In the genomic region with DNA sequence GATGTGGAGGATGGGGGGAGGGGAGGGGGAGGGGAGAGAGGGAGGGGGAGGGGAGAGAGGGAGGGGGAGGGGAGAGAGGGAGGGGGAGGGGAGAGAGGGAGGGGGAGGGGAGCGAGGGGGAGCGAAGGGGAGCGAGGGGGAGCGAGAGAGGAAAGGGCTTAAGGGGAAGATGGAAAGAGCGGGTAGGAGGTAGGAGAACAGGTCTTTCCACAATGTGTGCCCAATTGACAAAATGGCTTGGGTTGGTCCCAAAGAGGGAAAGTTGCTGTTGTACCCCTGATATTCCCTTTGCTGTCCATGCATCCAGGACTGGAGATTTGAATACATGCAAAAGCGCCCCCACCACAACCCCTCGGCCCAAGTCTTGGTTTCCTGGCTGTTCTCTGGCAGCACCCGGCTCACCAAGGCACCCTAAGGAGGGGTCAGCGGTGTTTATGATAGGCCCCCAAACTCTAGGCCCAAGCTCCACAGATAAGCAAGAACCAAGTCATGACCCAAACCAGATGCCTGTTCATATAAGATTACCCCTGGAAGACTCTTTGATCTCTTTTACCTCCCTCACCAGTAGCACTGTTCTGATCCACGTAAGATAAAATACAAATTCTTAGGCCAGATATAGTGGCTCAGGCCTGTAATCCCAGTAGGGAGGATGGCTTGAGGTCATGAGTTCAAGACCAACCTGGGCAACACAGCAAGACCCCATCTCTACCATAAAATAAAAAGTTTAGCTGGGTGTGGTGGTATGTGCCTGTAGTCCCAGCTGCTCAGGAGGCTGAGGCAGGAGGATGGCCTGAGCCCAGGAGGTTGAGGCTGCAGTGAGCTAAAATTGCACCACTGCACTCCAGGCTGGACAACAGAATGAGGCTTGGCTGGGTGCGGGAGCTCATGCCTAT, we compare ENCODE assay signal across 19 cellular contexts.
DNase-seq lines count a peak whose midpoint lies in the region; ATAC-seq and TF ChIP-seq lines count a peak whose summit lies in the region.
"Had no signal": no experiment of that assay in that cellular context is flagged by ENCODE, and none has a peak within 500 bp of the region (broad histone marks: within the 10 kb centered on the region; RNA-seq: fewer than 3 reads in every experiment).

No MANE protein-coding gene starts in this region.

- H3K4me1 Mint-ChIP-seq in activated T-helper 2 cell treated with anti-CD3 and anti-CD28 coated beads, Interferon-gamma antibody, Interleukin-2, Interleukin-4, amounts not matched to agents 10 μg/mL and 5 μg/mL and 100 μg/mL, durations not matched to agents 14 hours and 24 hours and 36 hours (ENCODE audit: low read depth) = peaks cover 11% of the 10 kb centered on the region

- H3K4me2 ChIP-seq in osteoblast (ENCODE audit: insufficient read depth, low read length) = peak overlapping the region; percentile 69

- H3K36me3 Mint-ChIP-seq in activated T-helper 2 cell treated with anti-CD3 and anti-CD28 coated beads, Interferon-gamma antibody, Interleukin-2, Interleukin-4, amounts not matched to agents 10 μg/mL and 5 μg/mL and 100 μg/mL, durations not matched to agents 14 hours and 24 hours and 36 hours (ENCODE audit: low read depth) = no peaks in the 10 kb centered on the region
- H3K36me3 Mint-ChIP-seq: natural killer cell had no signal

- no peak overlapping the region for H3K27ac Mint-ChIP-seq in activated T-helper 2 cell treated with anti-CD3 and anti-CD28 coated beads, Interferon-gamma antibody, Interleukin-2, Interleukin-4, amounts not matched to agents 10 μg/mL and 5 μg/mL and 100 μg/mL, durations not matched to agents 14 hours and 24 hours and 36 hours
- H3K27ac Mint-ChIP-seq: activated CD4-positive, alpha-beta memory T cell treated with anti-CD3 and anti-CD28 coated beads, Interleukin-2, amount 10 ng/mL, durations not matched to agents 7 days and 5 days; activated naive CD8-positive, alpha-beta T cell treated with anti-CD3 and anti-CD28 coated beads, Interleukin-2, amount 50 U/mL, for 24 hours; natural killer cell had no signal

- POLR2A ChIA-PET in RWPE1 (lab: Yijun Ruan, JAX; ENCODE audit: low non-redundant PET) = no interaction called here

- H2AFZ ChIP-seq in osteoblast (ENCODE audit: low read length) = no peak overlapping the region

- H3K4me3 Mint-ChIP-seq in activated T-helper 2 cell treated with anti-CD3 and anti-CD28 coated beads, Interferon-gamma antibody, Interleukin-2, Interleukin-4, amounts not matched to agents 10 μg/mL and 5 μg/mL and 100 μg/mL, durations not matched to agents 14 hours and 24 hours and 36 hours (ENCODE audit: low read depth) = no peak overlapping the region
- H3K4me3 Mint-ChIP-seq: activated CD4-positive, alpha-beta memory T cell treated with anti-CD3 and anti-CD28 coated beads, Interleukin-2, amount 10 ng/mL, durations not matched to agents 7 days and 5 days; activated naive CD8-positive, alpha-beta T cell treated with anti-CD3 and anti-CD28 coated beads, Interleukin-2, amount 50 U/mL, for 24 hours; natural killer cell had no signal

- H3K79me2 ChIP-seq in osteoblast (ENCODE audit: insufficient read depth, low read length) = peaks cover 76% of the 10 kb centered on the region

- DNase-seq in DMS53 (lab: John Stamatoyannopoulos, UW) (peak; percentile 47), RWPE1 (ENCODE audit: low spot score) (peak; percentile 36), osteoblast (ENCODE audit: insufficient read length, low spot score, missing footprints) (no peak), activated gamma-delta T cell (lab: John Stamatoyannopoulos, UW) (no peak)
- no peak for DNase-seq in activated T-helper 2 cell treated with anti-CD3 and anti-CD28 coated beads, Interferon-gamma antibody, Interleukin-2, Interleukin-4, amounts not matched to agents 10 μg/mL and 5 μg/mL and 100 μg/mL, durations not matched to agents 14 hours and 24 hours and 36 hours (ENCODE audit: low spot score)
- DNase-seq: activated CD4-positive, alpha-beta memory T cell treated with anti-CD3 and anti-CD28 coated beads, Interleukin-2, amount 10 ng/mL, durations not matched to agents 7 days and 5 days; activated CD4-positive, CD25-positive, alpha-beta regulatory T cell treated with anti-CD3 and anti-CD28 coated beads, Interleukin-2, amount 50 U/mL, for 72 hours; activated naive CD8-positive, alpha-beta T cell treated with anti-CD3 and anti-CD28 coated beads, Interleukin-2, amount 50 U/mL, for 24 hours; left ventricle myocardium superior; natural killer cell; NCI-H1694; NCI-H2171 treated with DMSO at 0.1 percent for 48 hours; ovary; retina had no signal

- peak overlapping the region; percentile 35 for H3K27ac ChIP-seq in C4-2B
- peak overlapping the region; percentile 81 for H3K27ac ChIP-seq in RWPE1
- H3K27ac ChIP-seq in osteoblast (ENCODE audit: low read depth, low read length) = no peak overlapping the region
- H3K27ac ChIP-seq: ovary had no signal

- CTCF ChIA-PET in RWPE1 (lab: Yijun Ruan, JAX) = interaction anchor here (0.6 kb wide), 2 partner anchors 96 to 258 kb away, joined by 4 read pairs; no protein-coding TSS in a partner anchor

- no peaks in the 10 kb centered on the region for H3K36me3 ChIP-seq in osteoblast (ENCODE audit: insufficient read depth, low read length)
- H3K36me3 ChIP-seq: HAP-1, ovary, tibial nerve had no signal

- no peak for ATAC-seq in HG03135 (IDR thresholded peaks at IDR 0.05; ENCODE audit: unreplicated experiment)
- ATAC-seq: activated naive CD8-positive, alpha-beta T cell treated with anti-CD3 and anti-CD28 coated beads, Interleukin-2, amount 50 U/mL, for 24 hours; left ventricle myocardium superior; natural killer cell had no signal

- no peaks in the 10 kb centered on the region for H3K27me3 Mint-ChIP-seq in activated T-helper 2 cell treated with anti-CD3 and anti-CD28 coated beads, Interferon-gamma antibody, Interleukin-2, Interleukin-4, amounts not matched to agents 10 μg/mL and 5 μg/mL and 100 μg/mL, durations not matched to agents 14 hours and 24 hours and 36 hours (ENCODE audit: low read depth)
- H3K27me3 Mint-ChIP-seq: activated CD4-positive, alpha-beta memory T cell treated with anti-CD3 and anti-CD28 coated beads, Interleukin-2, amount 10 ng/mL, durations not matched to agents 7 days and 5 days; activated naive CD8-positive, alpha-beta T cell treated with anti-CD3 and anti-CD28 coated beads, Interleukin-2, amount 50 U/mL, for 24 hours had no signal

- H3K27me3 ChIP-seq in osteoblast (ENCODE audit: insufficient read depth, low read length) = no peaks in the 10 kb centered on the region
- H3K27me3 ChIP-seq: BLaER1 treated with 17β-estradiol and CSF1 and Interleukin-3, amounts not matched to agents 10 nM and 100 nM; ovary; tibial nerve had no signal

- no peaks in the 10 kb centered on the region for H3K9me3 Mint-ChIP-seq in activated T-helper 2 cell treated with anti-CD3 and anti-CD28 coated beads, Interferon-gamma antibody, Interleukin-2, Interleukin-4, amounts not matched to agents 10 μg/mL and 5 μg/mL and 100 μg/mL, durations not matched to agents 14 hours and 24 hours and 36 hours
- H3K9me3 Mint-ChIP-seq: activated naive CD8-positive, alpha-beta T cell treated with anti-CD3 and anti-CD28 coated beads, Interleukin-2, amount 50 U/mL, for 24 hours; natural killer cell had no signal

- intact Hi-C loops in activated T-helper 2 cell treated with anti-CD3 and anti-CD28 coated beads, Interferon-gamma antibody, Interleukin-2, Interleukin-4, amounts not matched to agents 10 μg/mL and 5 μg/mL and 100 μg/mL, durations not matched to agents 14 hours and 24 hours and 36 hours (cut with micrococcal nuclease) = no loop called here

- no peaks in the 10 kb centered on the region for H3K9me3 ChIP-seq in osteoblast (ENCODE audit: low read depth, low read length)
- H3K9me3 ChIP-seq: BLaER1 treated with 17β-estradiol and CSF1 and Interleukin-3, amounts not matched to agents 10 nM and 100 nM; HAP-1; ovary; tibial nerve had no signal

- H3K4me3 ChIP-seq in osteoblast (ENCODE audit: insufficient read depth, low read length) = no peak overlapping the region
- H3K4me3 ChIP-seq: BLaER1 treated with 17β-estradiol and CSF1 and Interleukin-3, amounts not matched to agents 10 nM and 100 nM; HAP-1; ovary; tibial nerve had no signal

- no peak for TF ChIP-seq CTCF in C4-2B (conservative IDR thresholded peaks at IDR 0.05)
- TF ChIP-seq CTCF in RWPE1 (conservative IDR thresholded peaks at IDR 0.05; ENCODE audit: low read depth) = no peak
- no peak for TF ChIP-seq CTCF in osteoblast (IDR thresholded peaks at IDR 0.05; ENCODE audit: extremely low read depth, low read depth, low read length)

- peaks cover 24% of the 10 kb centered on the region for H3K4me1 ChIP-seq in osteoblast (ENCODE audit: insufficient read depth, low read length)

- H4K20me1 ChIP-seq in osteoblast (ENCODE audit: insufficient read depth, low read length) = peaks cover 52% of the 10 kb centered on the region

Comparison
In these comparisons a context has a peak if more than half of its experiments do, and no peak if none do; other contexts are left out.
1. DNase-seq: peak in DMS53 (single experiment) and RWPE1 (single experiment); none in osteoblast (single experiment), activated gamma-delta T cell (single experiment) and activated T-helper 2 cell treated with anti-CD3 and anti-CD28 coated beads, Interferon-gamma antibody, Interleukin-2, Interleukin-4, amounts not matched to agents 10 μg/mL and 5 μg/mL and 100 μg/mL, durations not matched to agents 14 hours and 24 hours and 36 hours (single experiment).